ENCODE assay signal across 10 cellular contexts in genomic region chr3:45986303-45986982, GRCh38. TPM values are rescaled to one million over a fixed set of nuclear protein-coding genes. Genes with fewer than 3 reads are reported as not detected.
DNase-seq lines count a peak whose midpoint lies in the region; ATAC-seq, FAIRE-seq and TF ChIP-seq lines count a peak whose summit lies in the region.
"Had no signal": no experiment of that assay in that cellular context is flagged by ENCODE, and none has a peak within 500 bp of the region (broad histone marks: within the 10 kb centered on the region; RNA-seq: fewer than 3 reads in every experiment).

No MANE protein-coding gene starts in this region.

- TF ChIP-seq POLR2A in A549 (IDR thresholded peaks at IDR 0.05; ENCODE audit: low read length) (no peak), breast epithelium (IDR thresholded peaks at IDR 0.05) (no peak)

- ATAC-seq in A549 (peak; percentile 93 to 99), lower lobe of right lung (peak; percentile 86 to 91), HG03520 (IDR thresholded peaks at IDR 0.05; ENCODE audit: unreplicated experiment) (no peak)

- no peaks in the 10 kb centered on the region for H3K9me3 ChIP-seq in A549
- H3K9me3 ChIP-seq in breast epithelium = no peaks in the 10 kb centered on the region
- no peaks in the 10 kb centered on the region for H3K9me3 ChIP-seq in lower lobe of right lung

- no peak for TF ChIP-seq EP300 in A549 (IDR thresholded peaks at IDR 0.05)

- H3K4me1 ChIP-seq in A549 = peaks cover 43% of the 10 kb centered on the region
- H3K4me1 ChIP-seq in breast epithelium = peaks cover 16 to 55% of the 10 kb centered on the region in 2 donors
- H3K4me1 ChIP-seq in lower lobe of right lung = peaks cover 77% of the 10 kb centered on the region

- H3K27ac ChIP-seq in A549 (peak overlapping the region; percentile 73 to 84), breast epithelium (peak overlapping the region; percentile 81), lower lobe of right lung (peak overlapping the region; percentile 82), substantia nigra (ENCODE audit: low read depth, low read length, poor library complexity, severe bottlenecking) (no peak overlapping the region)

- no peaks in the 10 kb centered on the region for H3K27me3 ChIP-seq in breast epithelium
- no peaks in the 10 kb centered on the region for H3K27me3 ChIP-seq in lower lobe of right lung (ENCODE audit: low read depth)

- H3K36me3 ChIP-seq in breast epithelium (no peaks in the 10 kb centered on the region), lower lobe of right lung (peaks cover 35% of the 10 kb centered on the region)

- CTCF ChIA-PET in A549 (lab: Yijun Ruan, JAX) = interaction anchor here (0.6 to 1.8 kb wide), 3 partner anchors 48 to 949 kb away, joined by 3 to 6 read pairs (median 3); no protein-coding TSS in a partner anchor

- H3K4me2 ChIP-seq in A549 = peak overlapping the region; percentile 83

- DNase-seq in A549 (ENCODE audit: low read depth in 1 of 2, low spot score in 1 of 2) (peak; percentile 53 to 83), LoVo (ENCODE audit: low spot score) (peak; percentile 64), breast epithelium (ENCODE audit: low spot score in 2 of 2) (peak; percentile 42 to 60), lower lobe of right lung (no peak), NAMALWA (ENCODE audit: low spot score) (no peak), NK-92 (lab: John Stamatoyannopoulos, UW; ENCODE audit: unreplicated experiment) (no peak), substantia nigra (lab: John Stamatoyannopoulos, UW) (no peak)
- DNase-seq: stimulated activated CD4-positive, alpha-beta T cell treated with anti-CD3 and anti-CD28 coated beads, Interleukin-12 subunit alpha, Interleukin-12 subunit beta, amount 100 ng/mL, for 4 hours had no signal

- POLR2A ChIA-PET in A549 (lab: Yijun Ruan, JAX) = no interaction called here

- H3K4me3 ChIP-seq in A549 (no peak overlapping the region), breast epithelium (no peak overlapping the region), lower lobe of right lung (no peak overlapping the region)

- TF ChIP-seq CTCF in A549 (IDR thresholded peaks at IDR 0.05) = no peak
- no peak for TF ChIP-seq CTCF in breast epithelium (IDR thresholded peaks at IDR 0.05)
- no peak for TF ChIP-seq CTCF in lower lobe of right lung (IDR thresholded peaks at IDR 0.05)

- no peak for FAIRE-seq in A549 (lab: Jason Lieb, UNC)

- intact Hi-C loops in breast epithelium (cut with DNase I; ENCODE audit: low total_unique reads) (no loop called here), lower lobe of right lung (cut with DNase I) (no loop called here)

- 0% methylated on average over 1 of the region's 5 CpGs for WGBS in A549 (ENCODE audit: missing lambda C conversion rate)

- no peak for TF ChIP-seq RAD21 in A549 (conservative IDR thresholded peaks at IDR 0.05 in 1 of 2, IDR thresholded peaks at IDR 0.05 in 1 of 2)

TF ChIP-seq in A549, 52 proteins besides CTCF, POLR2A, EP300 and RAD21 (continues in another document):
- TF ChIP-seq BHLHE40 (IDR thresholded peaks at IDR 0.05; ENCODE audit: low read depth, low read length) = no peak
- no peak for TF ChIP-seq FOSL2 (IDR thresholded peaks at IDR 0.05)
- TF ChIP-seq FOSL2 (CRISPR knock-in tag; IDR thresholded peaks at IDR 0.05) = peak; percentile 75
- no peak for TF ChIP-seq SMC3 (IDR thresholded peaks at IDR 0.05)
- no peak for TF ChIP-seq GATA3 (IDR thresholded peaks at IDR 0.05; ENCODE audit: borderline replicate concordance)
- TF ChIP-seq, protein P1, sequence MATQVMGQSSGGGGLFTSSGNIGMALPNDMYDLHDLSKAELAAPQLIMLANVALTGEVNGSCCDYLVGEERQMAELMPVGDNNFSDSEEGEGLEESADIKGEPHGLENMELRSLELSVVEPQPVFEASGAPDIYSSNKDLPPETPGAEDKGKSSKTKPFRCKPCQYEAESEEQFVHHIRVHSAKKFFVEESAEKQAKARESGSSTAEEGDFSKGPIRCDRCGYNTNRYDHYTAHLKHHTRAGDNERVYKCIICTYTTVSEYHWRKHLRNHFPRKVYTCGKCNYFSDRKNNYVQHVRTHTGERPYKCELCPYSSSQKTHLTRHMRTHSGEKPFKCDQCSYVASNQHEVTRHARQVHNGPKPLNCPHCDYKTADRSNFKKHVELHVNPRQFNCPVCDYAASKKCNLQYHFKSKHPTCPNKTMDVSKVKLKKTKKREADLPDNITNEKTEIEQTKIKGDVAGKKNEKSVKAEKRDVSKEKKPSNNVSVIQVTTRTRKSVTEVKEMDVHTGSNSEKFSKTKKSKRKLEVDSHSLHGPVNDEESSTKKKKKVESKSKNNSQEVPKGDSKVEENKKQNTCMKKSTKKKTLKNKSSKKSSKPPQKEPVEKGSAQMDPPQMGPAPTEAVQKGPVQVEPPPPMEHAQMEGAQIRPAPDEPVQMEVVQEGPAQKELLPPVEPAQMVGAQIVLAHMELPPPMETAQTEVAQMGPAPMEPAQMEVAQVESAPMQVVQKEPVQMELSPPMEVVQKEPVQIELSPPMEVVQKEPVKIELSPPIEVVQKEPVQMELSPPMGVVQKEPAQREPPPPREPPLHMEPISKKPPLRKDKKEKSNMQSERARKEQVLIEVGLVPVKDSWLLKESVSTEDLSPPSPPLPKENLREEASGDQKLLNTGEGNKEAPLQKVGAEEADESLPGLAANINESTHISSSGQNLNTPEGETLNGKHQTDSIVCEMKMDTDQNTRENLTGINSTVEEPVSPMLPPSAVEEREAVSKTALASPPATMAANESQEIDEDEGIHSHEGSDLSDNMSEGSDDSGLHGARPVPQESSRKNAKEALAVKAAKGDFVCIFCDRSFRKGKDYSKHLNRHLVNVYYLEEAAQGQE (IDR thresholded peaks at IDR 0.05) = no peak
- no peak for TF ChIP-seq NPAS2 (CRISPR knock-in tag; IDR thresholded peaks at IDR 0.05; ENCODE audit: borderline replicate concordance)
- no peak for TF ChIP-seq TFCP2L1 (CRISPR knock-in tag; IDR thresholded peaks at IDR 0.05)
- no peak for TF ChIP-seq TP53 (CRISPR knock-in tag; IDR thresholded peaks at IDR 0.05)
- no peak for TF ChIP-seq POLR2AphosphoS2 (conservative IDR thresholded peaks at IDR 0.05; ENCODE audit: low read length)
- TF ChIP-seq RFX5 (IDR thresholded peaks at IDR 0.05) = no peak
- no peak for TF ChIP-seq ZFP36 (IDR thresholded peaks at IDR 0.05; ENCODE audit: borderline replicate concordance, partially characterized antibody)
- no peak for TF ChIP-seq FOXS1 (CRISPR knock-in tag; IDR thresholded peaks at IDR 0.05)
- TF ChIP-seq JUNB (IDR thresholded peaks at IDR 0.05) = no peak
- no peak for TF ChIP-seq CHD2 (IDR thresholded peaks at IDR 0.05; ENCODE audit: low read length, partially characterized antibody)
- TF ChIP-seq ZNF302 (CRISPR knock-in tag; IDR thresholded peaks at IDR 0.05) = no peak
- TF ChIP-seq, protein P2, sequence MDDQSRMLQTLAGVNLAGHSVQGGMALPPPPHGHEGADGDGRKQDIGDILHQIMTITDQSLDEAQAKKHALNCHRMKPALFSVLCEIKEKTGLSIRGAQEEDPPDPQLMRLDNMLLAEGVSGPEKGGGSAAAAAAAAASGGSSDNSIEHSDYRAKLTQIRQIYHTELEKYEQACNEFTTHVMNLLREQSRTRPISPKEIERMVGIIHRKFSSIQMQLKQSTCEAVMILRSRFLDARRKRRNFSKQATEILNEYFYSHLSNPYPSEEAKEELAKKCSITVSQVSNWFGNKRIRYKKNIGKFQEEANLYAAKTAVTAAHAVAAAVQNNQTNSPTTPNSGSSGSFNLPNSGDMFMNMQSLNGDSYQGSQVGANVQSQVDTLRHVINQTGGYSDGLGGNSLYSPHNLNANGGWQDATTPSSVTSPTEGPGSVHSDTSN (IDR thresholded peaks at IDR 0.05) = no peak
- no peak for TF ChIP-seq CHD4 (IDR thresholded peaks at IDR 0.05; ENCODE audit: borderline replicate concordance)
- TF ChIP-seq CEBPB (IDR thresholded peaks at IDR 0.05) = no peak
- TF ChIP-seq KDM1A (IDR thresholded peaks at IDR 0.05; ENCODE audit: low read depth) = no peak
- no peak for TF ChIP-seq EHMT2 (IDR thresholded peaks at IDR 0.05; ENCODE audit: low read depth)
- TF ChIP-seq NFE2L2 (conservative IDR thresholded peaks at IDR 0.05; ENCODE audit: low read length) = no peak
- no peak for TF ChIP-seq HES2 (IDR thresholded peaks at IDR 0.05)
- no peak for TF ChIP-seq ESRRA (IDR thresholded peaks at IDR 0.05; ENCODE audit: borderline replicate concordance, low read length)

RNA-seq across cellular contexts. Expression of gene FYCO1, which starts 9.2 kb away (rescaled TPM):
- 4.4 and 6.4 TPM in 2 replicates for polyA plus RNA-seq in A549 (2011; rRNA removed)
- polyA plus RNA-seq in A549 (2012; cell fraction: cytosol; rRNA removed) = 1.7 and 2.2 TPM in 2 replicates
- polyA plus RNA-seq in A549 (2012; cell fraction: nucleus; rRNA removed) = 3.5 and 4.2 TPM in 2 replicates
- 3.7 to 4.9 TPM (median 4.1 TPM) in 3 replicates for polyA plus RNA-seq in A549 (2017; fragmentation: RNase III; extraction: RNeasy Plus Mini Kit Qiagen cat#74134 plus additional on column Dnase treatment)
- polyA minus RNA-seq in A549 (2011; rRNA and poly(A)+ RNA removed) = 11.9 and 13.6 TPM in 2 replicates
- total RNA-seq in breast epithelium = 10 to 100 TPM; 40.7 to 48.2 (median 44.6) TPM
- 40.9 TPM for total RNA-seq in lower lobe of right lung

RNA-seq across cellular contexts. Expression of gene XCR1, which starts 40.8 kb away (rescaled TPM):
- not detected in 2 replicates for polyA plus RNA-seq in A549 (2011; rRNA removed)
- not detected in 2 replicates for polyA plus RNA-seq in A549 (2012; cell fraction: cytosol; rRNA removed)
- polyA plus RNA-seq in A549 (2012; cell fraction: nucleus; rRNA removed) = not detected in 2 replicates
- not detected in 3 replicates for polyA plus RNA-seq in A549 (2017; fragmentation: RNase III; extraction: RNeasy Plus Mini Kit Qiagen cat#74134 plus additional on column Dnase treatment)
- not detected in 2 replicates for polyA minus RNA-seq in A549 (2011; rRNA and poly(A)+ RNA removed)
- under 1 TPM; under 0.01 TPM for total RNA-seq in breast epithelium
- total RNA-seq in lower lobe of right lung = 0.32 TPM
- total RNA-seq: G401 had no signal

RNA-seq across cellular contexts. Expression of gene CXCR6, which starts 43.2 kb away (rescaled TPM):
- polyA plus RNA-seq in A549 (2011; rRNA removed) (not detected in 2 replicates), A549 (2017; fragmentation: RNase III; extraction: RNeasy Plus Mini Kit Qiagen cat#74134 plus additional on column Dnase treatment) (not detected in 3 replicates)
- not detected in 2 replicates for polyA plus RNA-seq in A549 (2012; cell fraction: cytosol; rRNA removed)
- not detected in 2 replicates for polyA plus RNA-seq in A549 (2012; cell fraction: nucleus; rRNA removed)
- polyA minus RNA-seq in A549 (2011; rRNA and poly(A)+ RNA removed) = not detected in 2 replicates
- total RNA-seq in breast epithelium (1 to 10 TPM in 2 of 3 donors, under 1 TPM in 1; 0.64 to 4.5 (median 4.3) TPM), lower lobe of right lung (4.3 TPM)

Comparison
In these comparisons a context has a peak if more than half of its experiments do, and no peak if none do; other contexts are left out.
1. DNase-seq: peak in A549 (2 of 2), LoVo (single experiment) and breast epithelium (2 of 2); none in lower lobe of right lung (single experiment), NAMALWA (single experiment), NK-92 (single experiment) and substantia nigra (0 of 49).